In the genomic region with DNA sequence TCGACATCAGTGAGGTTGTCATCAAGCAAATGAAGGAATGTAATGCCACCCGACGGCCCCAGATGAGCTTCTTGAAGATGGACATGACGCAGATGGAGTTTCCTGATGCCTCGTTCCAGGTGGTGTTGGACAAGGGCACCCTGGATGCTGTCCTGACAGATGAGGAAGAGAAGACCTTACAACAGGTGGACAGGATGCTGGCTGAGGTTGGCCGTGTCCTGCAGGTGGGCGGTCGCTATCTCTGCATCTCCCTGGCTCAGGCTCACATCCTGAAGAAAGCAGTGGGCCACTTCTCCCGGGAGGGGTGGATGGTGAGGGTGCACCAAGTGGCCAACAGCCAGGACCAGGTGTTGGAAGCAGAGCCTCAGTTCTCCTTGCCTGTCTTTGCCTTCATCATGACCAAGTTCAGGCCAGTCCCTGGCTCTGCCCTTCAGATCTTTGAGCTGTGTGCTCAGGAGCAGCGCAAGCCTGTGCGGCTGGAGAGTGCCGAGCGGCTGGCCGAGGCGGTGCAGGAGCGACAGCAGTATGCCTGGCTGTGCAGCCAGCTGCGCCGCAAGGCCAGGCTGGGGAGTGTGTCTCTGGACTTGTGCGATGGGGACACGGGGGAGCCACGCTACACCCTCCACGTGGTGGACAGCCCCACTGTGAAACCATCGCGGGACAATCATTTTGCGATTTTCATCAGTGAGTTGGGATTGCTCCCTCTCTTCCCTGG, we compare ENCODE assay signal across 1 cellular context.
TF ChIP-seq lines count a peak whose summit lies in the region.

No MANE protein-coding gene starts in this region.

TF ChIP-seq in WTC11, 78 proteins besides CTCF, POLR2A, EP300 and RAD21 (continued from another document):
- TF ChIP-seq, protein P1, sequence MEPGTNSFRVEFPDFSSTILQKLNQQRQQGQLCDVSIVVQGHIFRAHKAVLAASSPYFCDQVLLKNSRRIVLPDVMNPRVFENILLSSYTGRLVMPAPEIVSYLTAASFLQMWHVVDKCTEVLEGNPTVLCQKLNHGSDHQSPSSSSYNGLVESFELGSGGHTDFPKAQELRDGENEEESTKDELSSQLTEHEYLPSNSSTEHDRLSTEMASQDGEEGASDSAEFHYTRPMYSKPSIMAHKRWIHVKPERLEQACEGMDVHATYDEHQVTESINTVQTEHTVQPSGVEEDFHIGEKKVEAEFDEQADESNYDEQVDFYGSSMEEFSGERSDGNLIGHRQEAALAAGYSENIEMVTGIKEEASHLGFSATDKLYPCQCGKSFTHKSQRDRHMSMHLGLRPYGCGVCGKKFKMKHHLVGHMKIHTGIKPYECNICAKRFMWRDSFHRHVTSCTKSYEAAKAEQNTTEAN (CRISPR knock-in tag; IDR thresholded peaks at IDR 0.05): no peak
- TF ChIP-seq ELF4 (CRISPR knock-in tag; IDR thresholded peaks at IDR 0.05; ENCODE audit: low read depth) (no peak), NFE2L1 (CRISPR knock-in tag; IDR thresholded peaks at IDR 0.05) (no peak), ZNF317 (CRISPR knock-in tag; IDR thresholded peaks at IDR 0.05; ENCODE audit: borderline replicate concordance, low read depth) (no peak), GTF2I (CRISPR knock-in tag; conservative IDR thresholded peaks at IDR 0.05) (no peak), RELA (CRISPR knock-in tag; IDR thresholded peaks at IDR 0.05; ENCODE audit: borderline replicate concordance) (no peak), ZNF671 (CRISPR knock-in tag; IDR thresholded peaks at IDR 0.05) (no peak), RORB (CRISPR knock-in tag; IDR thresholded peaks at IDR 0.05) (no peak), ZBTB21 (CRISPR knock-in tag; IDR thresholded peaks at IDR 0.05; ENCODE audit: borderline replicate concordance) (no peak), SMAD4 (CRISPR knock-in tag; IDR thresholded peaks at IDR 0.05) (no peak), ZNF263 (CRISPR knock-in tag; IDR thresholded peaks at IDR 0.05; ENCODE audit: low read depth) (no peak)
- TF ChIP-seq, protein P2, sequence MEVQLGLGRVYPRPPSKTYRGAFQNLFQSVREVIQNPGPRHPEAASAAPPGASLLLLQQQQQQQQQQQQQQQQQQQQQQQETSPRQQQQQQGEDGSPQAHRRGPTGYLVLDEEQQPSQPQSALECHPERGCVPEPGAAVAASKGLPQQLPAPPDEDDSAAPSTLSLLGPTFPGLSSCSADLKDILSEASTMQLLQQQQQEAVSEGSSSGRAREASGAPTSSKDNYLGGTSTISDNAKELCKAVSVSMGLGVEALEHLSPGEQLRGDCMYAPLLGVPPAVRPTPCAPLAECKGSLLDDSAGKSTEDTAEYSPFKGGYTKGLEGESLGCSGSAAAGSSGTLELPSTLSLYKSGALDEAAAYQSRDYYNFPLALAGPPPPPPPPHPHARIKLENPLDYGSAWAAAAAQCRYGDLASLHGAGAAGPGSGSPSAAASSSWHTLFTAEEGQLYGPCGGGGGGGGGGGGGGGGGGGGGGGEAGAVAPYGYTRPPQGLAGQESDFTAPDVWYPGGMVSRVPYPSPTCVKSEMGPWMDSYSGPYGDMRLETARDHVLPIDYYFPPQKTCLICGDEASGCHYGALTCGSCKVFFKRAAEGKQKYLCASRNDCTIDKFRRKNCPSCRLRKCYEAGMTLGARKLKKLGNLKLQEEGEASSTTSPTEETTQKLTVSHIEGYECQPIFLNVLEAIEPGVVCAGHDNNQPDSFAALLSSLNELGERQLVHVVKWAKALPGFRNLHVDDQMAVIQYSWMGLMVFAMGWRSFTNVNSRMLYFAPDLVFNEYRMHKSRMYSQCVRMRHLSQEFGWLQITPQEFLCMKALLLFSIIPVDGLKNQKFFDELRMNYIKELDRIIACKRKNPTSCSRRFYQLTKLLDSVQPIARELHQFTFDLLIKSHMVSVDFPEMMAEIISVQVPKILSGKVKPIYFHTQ (CRISPR knock-in tag; IDR thresholded peaks at IDR 0.05): no peak
- TF ChIP-seq, protein P3, sequence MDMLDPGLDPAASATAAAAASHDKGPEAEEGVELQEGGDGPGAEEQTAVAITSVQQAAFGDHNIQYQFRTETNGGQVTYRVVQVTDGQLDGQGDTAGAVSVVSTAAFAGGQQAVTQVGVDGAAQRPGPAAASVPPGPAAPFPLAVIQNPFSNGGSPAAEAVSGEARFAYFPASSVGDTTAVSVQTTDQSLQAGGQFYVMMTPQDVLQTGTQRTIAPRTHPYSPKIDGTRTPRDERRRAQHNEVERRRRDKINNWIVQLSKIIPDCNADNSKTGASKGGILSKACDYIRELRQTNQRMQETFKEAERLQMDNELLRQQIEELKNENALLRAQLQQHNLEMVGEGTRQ (CRISPR knock-in tag; IDR thresholded peaks at IDR 0.05): no peak
- TF ChIP-seq, protein P4, sequence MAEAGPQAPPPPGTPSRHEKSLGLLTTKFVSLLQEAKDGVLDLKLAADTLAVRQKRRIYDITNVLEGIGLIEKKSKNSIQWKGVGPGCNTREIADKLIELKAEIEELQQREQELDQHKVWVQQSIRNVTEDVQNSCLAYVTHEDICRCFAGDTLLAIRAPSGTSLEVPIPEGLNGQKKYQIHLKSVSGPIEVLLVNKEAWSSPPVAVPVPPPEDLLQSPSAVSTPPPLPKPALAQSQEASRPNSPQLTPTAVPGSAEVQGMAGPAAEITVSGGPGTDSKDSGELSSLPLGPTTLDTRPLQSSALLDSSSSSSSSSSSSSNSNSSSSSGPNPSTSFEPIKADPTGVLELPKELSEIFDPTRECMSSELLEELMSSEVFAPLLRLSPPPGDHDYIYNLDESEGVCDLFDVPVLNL (CRISPR knock-in tag; IDR thresholded peaks at IDR 0.05; ENCODE audit: borderline replicate concordance, low read depth): no peak
- TF ChIP-seq, protein P5, sequence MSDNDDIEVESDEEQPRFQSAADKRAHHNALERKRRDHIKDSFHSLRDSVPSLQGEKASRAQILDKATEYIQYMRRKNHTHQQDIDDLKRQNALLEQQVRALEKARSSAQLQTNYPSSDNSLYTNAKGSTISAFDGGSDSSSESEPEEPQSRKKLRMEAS (CRISPR knock-in tag; IDR thresholded peaks at IDR 0.05): no peak
- TF ChIP-seq, protein P6, sequence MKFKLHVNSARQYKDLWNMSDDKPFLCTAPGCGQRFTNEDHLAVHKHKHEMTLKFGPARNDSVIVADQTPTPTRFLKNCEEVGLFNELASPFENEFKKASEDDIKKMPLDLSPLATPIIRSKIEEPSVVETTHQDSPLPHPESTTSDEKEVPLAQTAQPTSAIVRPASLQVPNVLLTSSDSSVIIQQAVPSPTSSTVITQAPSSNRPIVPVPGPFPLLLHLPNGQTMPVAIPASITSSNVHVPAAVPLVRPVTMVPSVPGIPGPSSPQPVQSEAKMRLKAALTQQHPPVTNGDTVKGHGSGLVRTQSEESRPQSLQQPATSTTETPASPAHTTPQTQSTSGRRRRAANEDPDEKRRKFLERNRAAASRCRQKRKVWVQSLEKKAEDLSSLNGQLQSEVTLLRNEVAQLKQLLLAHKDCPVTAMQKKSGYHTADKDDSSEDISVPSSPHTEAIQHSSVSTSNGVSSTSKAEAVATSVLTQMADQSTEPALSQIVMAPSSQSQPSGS (CRISPR knock-in tag; IDR thresholded peaks at IDR 0.05; ENCODE audit: borderline replicate concordance, low read depth): no peak
